Comparison of ENCODE assay signal across 9 cellular contexts in genomic region chr17:48294989-48295892, GRCh38.
A peak's percentile ranks its signal among the peaks of the same experiment; 100 is the strongest.
DNase-seq lines count a peak whose midpoint lies in the region; ATAC-seq and TF ChIP-seq lines count a peak whose summit lies in the region.
"Had no signal": no experiment of that assay in that cellular context is flagged by ENCODE, and none has a peak within 500 bp of the region (broad histone marks: within the 10 kb centered on the region; RNA-seq: fewer than 3 reads in every experiment).

No MANE protein-coding gene starts in this region.

- H3K4me3 ChIP-seq in BLaER1 (no peak overlapping the region), Peyer's patch (no peak overlapping the region), fibroblast of villous mesenchyme (ENCODE audit: low read depth, low read length) (no peak overlapping the region)

- no peak for TF ChIP-seq POLR2A in Peyer's patch (IDR thresholded peaks at IDR 0.05)

- no peak overlapping the region for H3K9ac ChIP-seq in BLaER1

- H4K20me1 ChIP-seq in BLaER1: no peaks in the 10 kb centered on the region

- no peak for TF ChIP-seq CTCF in Peyer's patch (IDR thresholded peaks at IDR 0.05)
- TF ChIP-seq CTCF in fibroblast of villous mesenchyme (IDR thresholded peaks at IDR 0.05; ENCODE audit: insufficient read depth, low read depth, low read length): no peak

- H3K4me2 ChIP-seq in BLaER1: peak overlapping the region; percentile 59

- ATAC-seq in GM19467 (IDR thresholded peaks at IDR 0.05; ENCODE audit: unreplicated experiment) (peak; percentile 48), HG02938 (IDR thresholded peaks at IDR 0.05; ENCODE audit: unreplicated experiment) (no peak), GM18861 (IDR thresholded peaks at IDR 0.05; ENCODE audit: unreplicated experiment) (no peak)

- no peaks in the 10 kb centered on the region for H3K36me3 ChIP-seq in BLaER1
- H3K36me3 ChIP-seq in Peyer's patch: no peaks in the 10 kb centered on the region

- peaks cover 17% of the 10 kb centered on the region for H3K4me1 ChIP-seq in BLaER1
- H3K4me1 ChIP-seq in Peyer's patch: peaks cover 0 to 5% (median 0%) of the 10 kb centered on the region in 4 donors

- no peak for DNase-seq in Peyer's patch
- DNase-seq in fibroblast of villous mesenchyme (ENCODE audit: low read depth): peak; percentile 7
- no peak for DNase-seq in GDM1 (lab: John Stamatoyannopoulos, UW)
- DNase-seq in NCI-H2107 treated with DMSO at 0.1 percent for 48 hours (lab: John Stamatoyannopoulos, UW; ENCODE audit: unreplicated experiment): no peak
- DNase-seq: NK-92 treated with Interleukin-12 subunit alpha and Interleukin-12 subunit beta, amount 100 ng/mL, for 24 hours had no signal

- H3K27me3 ChIP-seq in BLaER1: peaks cover 12% of the 10 kb centered on the region; the same call in 1 of the 2 replicates
- H3K27me3 ChIP-seq in Peyer's patch: no peaks in the 10 kb centered on the region

- H3K9me3 ChIP-seq in BLaER1 (no peaks in the 10 kb centered on the region), Peyer's patch (no peaks in the 10 kb centered on the region)

- no peak overlapping the region for H3K27ac ChIP-seq in BLaER1
- H3K27ac ChIP-seq in Peyer's patch: peak overlapping the region; percentile 26 to 46 (median 36)
